Comparison of ENCODE assay signal across 8 cellular contexts in genomic region chr16:4116328-4117249, GRCh38. TPM values are rescaled to one million over a fixed set of nuclear protein-coding genes. Genes with fewer than 3 reads are reported as not detected.
A peak's percentile ranks its signal among the peaks of the same experiment; 100 is the strongest.
DNase-seq lines count a peak whose midpoint lies in the region; ATAC-seq and TF ChIP-seq lines count a peak whose summit lies in the region.

ADCY9 (minus strand) TSS chr16:4116442; CDS start chr16:4115442, 1,000 bp downstream.

- no peaks in the 10 kb centered on the region for H3K9me2 ChIP-seq in GM23338 (ENCODE audit: insufficient read depth)

- no peaks in the 10 kb centered on the region for H3K36me3 ChIP-seq in GM23338 (ENCODE audit: insufficient read depth)
- H3K36me3 ChIP-seq in mammary epithelial cell (ENCODE audit: insufficient read depth, low read length), result no peaks in the 10 kb centered on the region
- no peaks in the 10 kb centered on the region for H3K36me3 ChIP-seq in skeletal muscle satellite cell (ENCODE audit: insufficient read depth, low read length)

- no peaks in the 10 kb centered on the region; the same call in 2 of the 3 replicates for H3K9me3 Mint-ChIP-seq in GM23338
- no peaks in the 10 kb centered on the region for H3K9me3 Mint-ChIP-seq in WTC11

- H2AFZ ChIP-seq in GM23338 (peak within 1 kb of the TSS; percentile 97), mammary epithelial cell (ENCODE audit: low read depth, low read length) (peak within 1 kb of the TSS; percentile 77)

- peak; percentile 59 for TF ChIP-seq POLR2A in NB4 (IDR thresholded peaks at IDR 0.05; ENCODE audit: extremely low read depth, insufficient read length)

- H3K27me3 Mint-ChIP-seq in GM23338 (ENCODE audit: insufficient read depth, low read depth, poor library complexity) (peaks cover 8% of the 10 kb centered on the region), WTC11 (ENCODE audit: low read depth) (peaks cover 32% of the 10 kb centered on the region)

- peak; percentile 89 for DNase-seq in DMS53 (lab: John Stamatoyannopoulos, UW)
- DNase-seq in GM23338 (ENCODE audit: low spot score), result peak; percentile 91
- DNase-seq in NB4 (ENCODE audit: low read depth), result peak; percentile 83
- DNase-seq in WTC11 (ENCODE audit: low spot score), result peak; percentile 83
- peak; percentile 53 for DNase-seq in mammary epithelial cell
- peak; percentile 100 for DNase-seq in iPS-NIHi11 (ENCODE audit: low spot score)
- DNase-seq in cerebellar nuclear complex (lab: John Stamatoyannopoulos, UW), result no peak

- H3K4me3 ChIP-seq in GM23338, result peak within 1 kb of the TSS; percentile 75
- H3K4me3 ChIP-seq in NB4 (ENCODE audit: low read depth, low read length), result peak within 1 kb of the TSS; percentile 57
- peak within 1 kb of the TSS; percentile 36 to 63 (median 59) for H3K4me3 ChIP-seq in mammary epithelial cell (replicated peaks in 1 of 3; ENCODE audit: insufficient read depth in 1 of 3, low read depth in 2 of 3, low read length in 3 of 3)
- peak within 1 kb of the TSS; percentile 75 for H3K4me3 ChIP-seq in skeletal muscle satellite cell (ENCODE audit: low read length)

- H3K9ac ChIP-seq in mammary epithelial cell (ENCODE audit: insufficient read depth, low read length), result no peak within 1 kb of the TSS
- peak within 1 kb of the TSS; percentile 81 for H3K9ac ChIP-seq in skeletal muscle satellite cell (ENCODE audit: low read depth, low read length)

- in situ Hi-C loops in mammary epithelial cell (cut with MboI; ENCODE audit: low sequenced_read_pairs in 2 of 2), result loop anchor here in 1 of 2 donors (10.0 kb wide), 1 partner anchor 138 kb away; no protein-coding TSS in a partner anchor

- H3K4me3 Mint-ChIP-seq in GM23338 (peak within 1 kb of the TSS; percentile 74), WTC11 (peak within 1 kb of the TSS; percentile 79)

- POLR2A ChIA-PET in WTC11 (lab: Charles Lee), result interaction anchor here (0.7 to 2.1 kb wide), 2 partner anchors 67 to 157 kb away, joined by 3 to 4 read pairs; no protein-coding TSS in a partner anchor

- H3F3A ChIP-seq in GM23338 (replicated peaks; ENCODE audit: low read depth), result 0 out of 2 replicates have a peak, but pooled peaks cover 5% of the 10 kb centered on the region

- peaks cover 3% of the 10 kb centered on the region; the same call in 1 of the 2 replicates for H3K79me2 ChIP-seq in GM23338 (replicated peaks; ENCODE audit: insufficient read depth)
- peaks cover 17% of the 10 kb centered on the region for H3K79me2 ChIP-seq in mammary epithelial cell (ENCODE audit: insufficient read depth, low read length)

- intact Hi-C loops in mammary epithelial cell (cut with micrococcal nuclease), result loop anchor here (2.0 to 5.0 kb wide), 3 partner anchors 20 to 216 kb away; no protein-coding TSS in a partner anchor

- TF ChIP-seq CTCF in GM23338 (conservative IDR thresholded peaks at IDR 0.05; ENCODE audit: low read depth in 2 of 2), result 0 out of 4 replicates have a peak, but pooled peaks of 1 of the 2 experiments have one; percentile 13
- TF ChIP-seq CTCF in NB4 (IDR thresholded peaks at IDR 0.05; ENCODE audit: low read depth, low read length), result no peak
- no peak for TF ChIP-seq CTCF in WTC11 (IDR thresholded peaks at IDR 0.05)
- no peak for TF ChIP-seq CTCF in mammary epithelial cell (conservative IDR thresholded peaks at IDR 0.05 in 1 of 2, IDR thresholded peaks at IDR 0.05 in 1 of 2; ENCODE audit: extremely low read depth in 1 of 2, insufficient read depth in 1 of 2, low read depth in 1 of 2, low read length in 2 of 2)

- H3K27ac Mint-ChIP-seq in GM23338 (no peak within 1 kb of the TSS), WTC11 (no peak within 1 kb of the TSS; the same call in 1 of the 2 replicates)

- H4K20me1 ChIP-seq in GM23338 (replicated peaks; ENCODE audit: insufficient read depth) (0 out of 2 replicates have a peak, but pooled peaks cover 5% of the 10 kb centered on the region), mammary epithelial cell (ENCODE audit: insufficient read depth, low read length) (no peaks in the 10 kb centered on the region)

- peaks cover 26% of the 10 kb centered on the region for H3K4me1 Mint-ChIP-seq in GM23338
- H3K4me1 Mint-ChIP-seq in WTC11, result peaks cover 37% of the 10 kb centered on the region

- dilution Hi-C loops in mammary epithelial cell (cut with HindIII; ENCODE audit: low sequenced_read_pairs), result loop anchor here (10.0 kb wide), 1 partner anchor 338 kb away; no protein-coding TSS in a partner anchor

- 73% methylated on average over 9 of the region's 104 CpGs for WGBS in mammary epithelial cell (ENCODE audit: low coverage, missing lambda C conversion rate)

- CTCF ChIA-PET in WTC11 (lab: Charles Lee), result interaction anchor here (1.5 to 3.3 kb wide), 3 partner anchors 134 to 145 kb away, joined by 3 to 32 read pairs (median 11); no protein-coding TSS in a partner anchor
- CTCF ChIA-PET in mammary epithelial cell (lab: Charles Lee; ENCODE audit: low non-redundant PET), result no interaction called here

- ATAC-seq in GM23338, result peak; percentile 54
- ATAC-seq in WTC11, result peak; percentile 56

- peaks cover 31% of the 10 kb centered on the region for H3K27me3 ChIP-seq in GM23338 (ENCODE audit: insufficient read depth)
- H3K27me3 ChIP-seq in mammary epithelial cell (ENCODE audit: insufficient read depth, low read length), result no peaks in the 10 kb centered on the region
- H3K27me3 ChIP-seq in skeletal muscle satellite cell (ENCODE audit: control insufficient read depth, insufficient read depth, low read length), result no peaks in the 10 kb centered on the region

- H3K4me1 ChIP-seq in GM23338 (ENCODE audit: insufficient read depth) (peaks cover 16% of the 10 kb centered on the region; the same call in 1 of the 2 replicates), mammary epithelial cell (ENCODE audit: insufficient read depth, low read length) (peaks cover 20% of the 10 kb centered on the region), skeletal muscle satellite cell (ENCODE audit: control insufficient read depth, insufficient read depth, low read length) (peaks cover 42% of the 10 kb centered on the region)

- H3K36me3 Mint-ChIP-seq in GM23338 (ENCODE audit: low read depth) (no peaks in the 10 kb centered on the region; the same call in 2 of the 3 replicates), WTC11 (peaks cover 3% of the 10 kb centered on the region; the same call in 1 of the 2 replicates)

- no TSS peak for BruUV-seq in mammary epithelial cell (replicated peaks; lab: Mats Ljungman, UMichigan)

- H3K4me2 ChIP-seq in GM23338 (peak within 1 kb of the TSS; percentile 92), mammary epithelial cell (ENCODE audit: insufficient read depth, low read depth, low read length) (peak within 1 kb of the TSS; percentile 70), skeletal muscle satellite cell (ENCODE audit: low read length) (peak within 1 kb of the TSS; percentile 91)

- H3K9me3 ChIP-seq in mammary epithelial cell (replicated peaks; ENCODE audit: insufficient read depth, low read length) (no peaks in the 10 kb centered on the region), skeletal muscle satellite cell (replicated peaks; ENCODE audit: low read length) (no peaks in the 10 kb centered on the region)

- H3K27ac ChIP-seq in GM23338 (ENCODE audit: low read depth) (no peak within 1 kb of the TSS), mammary epithelial cell (ENCODE audit: insufficient read depth, low read depth, low read length) (no peak within 1 kb of the TSS)

TF ChIP-seq in GM23338, 12 proteins besides CTCF, POLR2A, EP300 and RAD21:
- TF ChIP-seq POLR2AphosphoS5 (IDR thresholded peaks at IDR 0.05; ENCODE audit: low read depth) (peak; percentile 54), JUNB (IDR thresholded peaks at IDR 0.05; ENCODE audit: unreplicated experiment) (no peak), EZH2 (IDR thresholded peaks at IDR 0.05; ENCODE audit: low read depth, unreplicated experiment) (no peak)
TF ChIP-seq in GM23338: peak in this region for 1.

TF ChIP-seq in WTC11, 78 proteins besides CTCF, POLR2A, EP300 and RAD21:
- TF ChIP-seq, protein P1, sequence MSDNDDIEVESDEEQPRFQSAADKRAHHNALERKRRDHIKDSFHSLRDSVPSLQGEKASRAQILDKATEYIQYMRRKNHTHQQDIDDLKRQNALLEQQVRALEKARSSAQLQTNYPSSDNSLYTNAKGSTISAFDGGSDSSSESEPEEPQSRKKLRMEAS (CRISPR knock-in tag; IDR thresholded peaks at IDR 0.05), result no peak
- TF ChIP-seq, protein P2, sequence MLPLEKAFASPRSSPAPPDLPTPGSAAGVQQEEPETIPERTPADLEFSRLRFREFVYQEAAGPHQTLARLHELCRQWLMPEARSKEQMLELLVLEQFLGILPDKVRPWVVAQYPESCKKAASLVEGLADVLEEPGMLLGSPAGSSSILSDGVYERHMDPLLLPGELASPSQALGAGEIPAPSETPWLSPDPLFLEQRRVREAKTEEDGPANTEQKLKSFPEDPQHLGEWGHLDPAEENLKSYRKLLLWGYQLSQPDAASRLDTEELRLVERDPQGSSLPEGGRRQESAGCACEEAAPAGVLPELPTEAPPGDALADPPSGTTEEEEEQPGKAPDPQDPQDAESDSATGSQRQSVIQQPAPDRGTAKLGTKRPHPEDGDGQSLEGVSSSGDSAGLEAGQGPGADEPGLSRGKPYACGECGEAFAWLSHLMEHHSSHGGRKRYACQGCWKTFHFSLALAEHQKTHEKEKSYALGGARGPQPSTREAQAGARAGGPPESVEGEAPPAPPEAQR (CRISPR knock-in tag; IDR thresholded peaks at IDR 0.05), result no peak
- TF ChIP-seq SP1 (CRISPR knock-in tag; conservative IDR thresholded peaks at IDR 0.05) (0 out of 2 replicates have a peak, but pooled peaks have one; percentile 24), FOXJ3 (CRISPR knock-in tag; IDR thresholded peaks at IDR 0.05; ENCODE audit: borderline replicate concordance) (no peak), ETV6 (CRISPR knock-in tag; IDR thresholded peaks at IDR 0.05) (no peak), JAZF1 (CRISPR knock-in tag; IDR thresholded peaks at IDR 0.05) (no peak), KAT7 (CRISPR knock-in tag; IDR thresholded peaks at IDR 0.05; ENCODE audit: borderline replicate concordance) (no peak), CREM (CRISPR knock-in tag; IDR thresholded peaks at IDR 0.05) (no peak)
- TF ChIP-seq, protein P3, sequence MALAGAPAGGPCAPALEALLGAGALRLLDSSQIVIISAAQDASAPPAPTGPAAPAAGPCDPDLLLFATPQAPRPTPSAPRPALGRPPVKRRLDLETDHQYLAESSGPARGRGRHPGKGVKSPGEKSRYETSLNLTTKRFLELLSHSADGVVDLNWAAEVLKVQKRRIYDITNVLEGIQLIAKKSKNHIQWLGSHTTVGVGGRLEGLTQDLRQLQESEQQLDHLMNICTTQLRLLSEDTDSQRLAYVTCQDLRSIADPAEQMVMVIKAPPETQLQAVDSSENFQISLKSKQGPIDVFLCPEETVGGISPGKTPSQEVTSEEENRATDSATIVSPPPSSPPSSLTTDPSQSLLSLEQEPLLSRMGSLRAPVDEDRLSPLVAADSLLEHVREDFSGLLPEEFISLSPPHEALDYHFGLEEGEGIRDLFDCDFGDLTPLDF (CRISPR knock-in tag; IDR thresholded peaks at IDR 0.05), result no peak

RNA-seq across cellular contexts. Expression of gene ADCY9, which starts in this region (rescaled TPM):
- total RNA-seq in GM23338 (2014; rRNA removed; shearing (Covaris generic)), result 18.3 and 21.0 TPM in 2 replicates
- 1.8 and 2.2 TPM in 2 replicates for polyA plus RNA-seq in GM23338 (2016; fragmentation: Nextera tagmentation; extraction: Ambion mirVana)
- 9.5 to 11.5 TPM (median 10.0 TPM) in 3 replicates for total RNA-seq in WTC11 (2021)
- total RNA-seq in mammary epithelial cell, result 10 to 100 TPM; 18.4 to 27.3 TPM
- polyA plus RNA-seq in mammary epithelial cell, result 9.0 TPM
- 75.6 TPM for polyA minus RNA-seq in mammary epithelial cell
- total RNA-seq in skeletal muscle satellite cell (2012; rRNA removed), result 10.6 and 17.3 TPM in 2 replicates

Comparison
In these comparisons a context has a peak if more than half of its experiments do, and no peak if none do; other contexts are left out.
1. DNase-seq: peak in DMS53 (single experiment), GM23338 (single experiment), NB4 (single experiment), WTC11 (single experiment), mammary epithelial cell (single experiment) and iPS-NIHi11 (single experiment); none in cerebellar nuclear complex (0 of 2).
2. Peak in every context shown above with its lines, with median percentiles within 50 percentile points of each other: H3K4me2 ChIP-seq and H3K4me3 ChIP-seq.